In the genomic region with DNA sequence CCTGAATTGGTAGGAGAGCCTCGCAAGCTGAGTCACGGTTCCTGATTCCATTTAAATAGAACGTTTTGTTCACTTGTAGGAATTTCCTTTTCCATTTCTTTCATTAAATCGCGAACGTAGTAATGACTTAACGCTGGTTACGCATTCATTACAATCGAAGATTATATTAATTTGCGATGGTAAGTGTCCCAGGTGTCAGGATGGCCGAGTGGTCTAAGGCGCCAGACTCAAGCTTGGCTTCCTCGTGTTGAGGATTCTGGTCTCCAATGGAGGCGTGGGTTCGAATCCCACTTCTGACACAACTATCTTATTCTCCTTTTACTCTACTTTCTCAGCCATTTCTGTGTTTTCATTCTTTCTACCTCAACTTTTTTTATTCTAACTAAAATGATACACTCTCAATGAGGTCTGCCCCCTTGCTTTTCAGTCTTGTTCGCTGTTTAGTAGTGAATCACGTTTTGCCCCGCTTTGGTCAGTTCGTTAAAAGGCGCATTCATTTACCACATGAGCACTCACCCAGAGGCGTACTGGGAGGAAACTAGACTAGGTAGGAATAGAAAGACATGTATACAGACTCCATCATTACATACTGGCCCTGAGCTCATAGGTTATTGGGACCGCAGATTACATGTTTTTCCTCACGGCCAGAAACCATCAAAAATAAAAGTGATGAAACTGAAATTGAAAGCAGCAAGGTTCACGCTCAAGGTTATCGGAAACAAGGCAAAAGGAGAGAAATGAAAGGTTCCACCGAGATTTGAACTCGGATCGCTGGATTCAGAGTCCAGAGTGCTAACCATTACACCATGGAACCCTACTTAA, we compare ENCODE assay signal across 8 cellular contexts. TPM values are rescaled to one million over a fixed set of nuclear protein-coding genes. Genes with fewer than 3 reads are reported as not detected.
DNase-seq lines count a peak whose midpoint lies in the region; ATAC-seq and TF ChIP-seq lines count a peak whose summit lies in the region.

No MANE protein-coding gene starts in this region.

- no peaks in the 10 kb centered on the region for H3K27me3 Mint-ChIP-seq in progenitor cell of endocrine pancreas

- no peaks in the 10 kb centered on the region for H3K9me3 ChIP-seq in uterus

- peaks cover 8% of the 10 kb centered on the region for H3K4me1 Mint-ChIP-seq in progenitor cell of endocrine pancreas (ENCODE audit: low read depth)

- H3K4me1 ChIP-seq in uterus, result no peaks in the 10 kb centered on the region

- no peak for TF ChIP-seq POLR2A in uterus (IDR thresholded peaks at IDR 0.05)

- H3K4me3 Mint-ChIP-seq in progenitor cell of endocrine pancreas (ENCODE audit: low read depth), result peak overlapping the region; percentile 81

- peak overlapping the region; percentile 93 for H3K27ac Mint-ChIP-seq in progenitor cell of endocrine pancreas

- DNase-seq in GF-D8 (lab: John Stamatoyannopoulos, UW), result peak; percentile 75
- DNase-seq in NCI-H1417 (lab: John Stamatoyannopoulos, UW), result peak; percentile 75 to 92 (median 88)
- peak; percentile 58 for DNase-seq in T follicular helper cell (ENCODE audit: low read depth)
- peak in 50 of 56 donors; percentile 5 to 82 (median 54) for DNase-seq in amygdala (lab: John Stamatoyannopoulos, UW)
- peak; percentile 53 for DNase-seq in left ventricle myocardium superior
- DNase-seq in progenitor cell of endocrine pancreas (ENCODE audit: low spot score, unreplicated experiment), result peak; percentile 55
- DNase-seq in uterus, result peak; percentile 76 to 91

- ATAC-seq in HG02610 (IDR thresholded peaks at IDR 0.05; ENCODE audit: unreplicated experiment) (peak; percentile 63), left ventricle myocardium superior (peak; percentile 86)

- H3K9me3 Mint-ChIP-seq in progenitor cell of endocrine pancreas (ENCODE audit: low read depth), result no peaks in the 10 kb centered on the region

- no peaks in the 10 kb centered on the region for H3K27me3 ChIP-seq in uterus

- peak overlapping the region; percentile 65 to 84 for H3K4me3 ChIP-seq in uterus

- H3K36me3 Mint-ChIP-seq in progenitor cell of endocrine pancreas (ENCODE audit: insufficient read depth), result no peaks in the 10 kb centered on the region

- no peak for TF ChIP-seq CTCF in progenitor cell of endocrine pancreas (IDR thresholded peaks at IDR 0.05; ENCODE audit: unreplicated experiment)
- TF ChIP-seq CTCF in uterus (IDR thresholded peaks at IDR 0.05), result no peak

- no peaks in the 10 kb centered on the region for H3K36me3 ChIP-seq in uterus

- H3K27ac ChIP-seq in uterus, result peak overlapping the region; percentile 90 to 91

- intact Hi-C loops in left ventricle myocardium superior (cut with micrococcal nuclease) (no loop called here), uterus (cut with DNase I; ENCODE audit: low total_unique reads) (no loop called here)

RNA-seq across cellular contexts. Expression of gene TRIM27, which starts 17.3 kb away (rescaled TPM):
- total RNA-seq in left ventricle myocardium superior (19.2 TPM), progenitor cell of endocrine pancreas (91.8 and 97.3 TPM in 2 replicates), uterus (100 to 1,000 TPM in 1 of 4 donors, 10 to 100 TPM in 3; 24.6 to 108 (median 48.7) TPM)

Comparison
In these comparisons a context has a peak if more than half of its experiments do, and no peak if none do; other contexts are left out.
1. Peak in every context shown above with its lines: DNase-seq, ATAC-seq, H3K4me3 ChIP-seq and H3K27ac ChIP-seq.